ENCODE assay signal across 1 cellular context in the genomic region with DNA sequence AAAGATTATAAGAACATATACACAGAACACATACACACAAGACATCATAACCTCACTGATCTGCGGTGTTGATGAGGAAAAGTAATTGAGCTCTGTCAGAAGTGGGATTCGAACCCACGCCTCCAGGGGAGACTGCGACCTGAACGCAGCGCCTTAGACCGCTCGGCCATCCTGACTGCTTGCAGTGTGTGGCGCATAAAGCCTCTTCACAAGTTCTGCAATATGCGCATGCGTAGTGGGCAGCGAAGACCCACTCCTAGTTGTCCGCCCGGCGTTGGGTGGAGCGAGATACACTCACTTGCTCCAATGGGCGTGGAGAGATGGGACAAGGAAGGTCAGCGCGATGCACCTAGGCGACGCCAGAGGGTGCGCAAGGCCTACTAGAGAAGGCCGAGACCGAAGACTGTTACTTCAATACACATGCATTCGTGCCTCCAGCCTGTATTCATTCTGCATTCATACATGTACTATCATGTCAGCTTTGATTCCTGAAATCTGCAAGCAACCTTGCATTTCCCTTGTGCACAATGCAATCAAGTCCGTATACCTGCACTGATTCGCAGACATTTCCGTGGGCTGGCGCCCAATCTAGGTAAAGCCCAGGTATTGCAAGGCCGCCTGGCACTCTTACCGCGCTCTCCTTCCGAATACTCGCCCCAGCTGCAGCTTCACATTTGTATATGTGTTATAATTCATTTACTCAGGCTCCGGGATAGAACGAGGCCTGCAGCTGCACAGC.
TF ChIP-seq lines count a peak whose summit lies in the region.

No MANE protein-coding gene starts in this region.

TF ChIP-seq in SK-N-SH treated with all-trans-retinoic acid at 6 μM for 48 hours, 23 proteins besides CTCF, POLR2A, EP300 and RAD21 (continued from another document):
- TF ChIP-seq, protein P1, sequence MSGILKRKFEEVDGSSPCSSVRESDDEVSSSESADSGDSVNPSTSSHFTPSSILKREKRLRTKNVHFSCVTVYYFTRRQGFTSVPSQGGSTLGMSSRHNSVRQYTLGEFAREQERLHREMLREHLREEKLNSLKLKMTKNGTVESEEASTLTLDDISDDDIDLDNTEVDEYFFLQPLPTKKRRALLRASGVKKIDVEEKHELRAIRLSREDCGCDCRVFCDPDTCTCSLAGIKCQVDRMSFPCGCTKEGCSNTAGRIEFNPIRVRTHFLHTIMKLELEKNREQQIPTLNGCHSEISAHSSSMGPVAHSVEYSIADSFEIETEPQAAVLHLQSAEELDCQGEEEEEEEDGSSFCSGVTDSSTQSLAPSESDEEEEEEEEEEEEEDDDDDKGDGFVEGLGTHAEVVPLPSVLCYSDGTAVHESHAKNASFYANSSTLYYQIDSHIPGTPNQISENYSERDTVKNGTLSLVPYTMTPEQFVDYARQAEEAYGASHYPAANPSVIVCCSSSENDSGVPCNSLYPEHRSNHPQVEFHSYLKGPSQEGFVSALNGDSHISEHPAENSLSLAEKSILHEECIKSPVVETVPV (CRISPR knock-in tag; IDR thresholded peaks at IDR 0.05), result no peak
- no peak for TF ChIP-seq PPARA (CRISPR knock-in tag; IDR thresholded peaks at IDR 0.05; ENCODE audit: borderline replicate concordance)
- no peak for TF ChIP-seq ZFP30 (CRISPR knock-in tag; IDR thresholded peaks at IDR 0.05)
- no peak for TF ChIP-seq CSDC2 (CRISPR knock-in tag; IDR thresholded peaks at IDR 0.05)
- no peak for TF ChIP-seq ZNF8 (CRISPR knock-in tag; IDR thresholded peaks at IDR 0.05)
- peak; percentile 84 for TF ChIP-seq ZFP3 (CRISPR knock-in tag; IDR thresholded peaks at IDR 0.05)
